Comparison of ENCODE assay signal across 8 cellular contexts in the genomic region with DNA sequence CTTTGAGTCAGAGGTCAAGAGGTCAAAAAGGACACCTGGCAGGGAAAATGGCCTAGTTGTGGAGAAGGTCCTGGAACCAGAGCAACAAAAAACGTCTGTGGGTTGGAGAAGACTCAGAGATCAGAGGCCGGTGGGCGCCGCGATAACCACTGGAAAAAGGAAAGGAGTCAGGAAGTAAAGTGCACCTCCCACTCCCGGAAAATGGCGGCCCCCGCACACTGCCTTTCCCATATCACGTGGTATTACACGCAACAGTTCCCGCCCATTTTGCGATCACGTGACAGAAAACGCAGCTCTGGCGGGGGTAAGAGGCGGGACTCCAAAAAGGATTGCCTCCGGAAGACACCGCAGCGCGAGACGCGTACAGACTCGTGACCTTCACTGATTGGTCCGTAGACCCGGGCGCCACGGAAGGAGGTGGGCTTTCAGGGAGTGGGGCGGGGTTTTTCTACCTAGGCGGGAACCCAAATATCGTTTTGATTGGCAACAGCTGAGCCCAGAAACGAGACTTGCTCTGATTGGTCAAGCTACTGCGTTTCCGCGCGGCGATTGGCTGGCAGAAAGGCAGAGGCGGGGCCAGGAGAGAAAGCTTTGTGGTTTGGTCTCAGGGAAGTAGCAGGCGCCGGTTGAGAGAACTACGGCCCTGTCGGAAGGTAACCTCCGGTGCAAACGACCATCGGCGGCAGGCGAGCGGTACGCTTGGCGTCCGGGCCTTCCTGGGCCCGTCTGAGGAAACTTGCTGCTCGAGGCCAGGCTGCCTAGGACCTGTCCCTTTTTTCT.
DNase-seq lines count a peak whose midpoint lies in the region; ATAC-seq and TF ChIP-seq lines count a peak whose summit lies in the region.

A gene with protein sequence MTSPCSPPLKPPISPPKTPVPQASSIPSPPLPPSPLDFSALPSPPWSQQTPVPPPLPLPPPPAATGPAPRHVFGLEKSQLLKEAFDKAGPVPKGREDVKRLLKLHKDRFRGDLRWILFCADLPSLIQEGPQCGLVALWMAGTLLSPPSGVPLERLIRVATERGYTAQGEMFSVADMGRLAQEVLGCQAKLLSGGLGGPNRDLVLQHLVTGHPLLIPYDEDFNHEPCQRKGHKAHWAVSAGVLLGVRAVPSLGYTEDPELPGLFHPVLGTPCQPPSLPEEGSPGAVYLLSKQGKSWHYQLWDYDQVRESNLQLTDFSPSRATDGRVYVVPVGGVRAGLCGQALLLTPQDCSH (minus strand): TSS at position 193 of the 780 bp plus-strand sequence. CDS start 674 bp downstream, outside the sequence.

- DNase-seq in AG09319 (ENCODE audit: extremely low read depth, low read depth) (peak; percentile 100), NCI-H446 treated with DMSO at 0.1 percent for 48 hours (lab: John Stamatoyannopoulos, UW) (peak; percentile 100), cerebellar nuclear complex (lab: John Stamatoyannopoulos, UW) (peak; percentile 99 to 100), islet precursor cell (peak; percentile 100)
- DNase-seq in stimulated activated CD4-positive, alpha-beta T cell treated with anti-CD3 and anti-CD28 coated beads, Interleukin-12 subunit alpha, Interleukin-12 subunit beta, amount 100 ng/mL, for 48 hours (ENCODE audit: low read depth in 2 of 3, low spot score in 1 of 3): peak; percentile 99 to 100 (median 99)

- TF ChIP-seq CTCF in AG09319 (IDR thresholded peaks at IDR 0.05; ENCODE audit: low read depth, low read length): no peak

- ATAC-seq in GM19035 (IDR thresholded peaks at IDR 0.05; ENCODE audit: unreplicated experiment) (peak; percentile 85), HG03354 (IDR thresholded peaks at IDR 0.05; ENCODE audit: poor library complexity, severe bottlenecking, unreplicated experiment) (peak; percentile 88)
- ATAC-seq in activated CD4-positive, CD25-positive, alpha-beta regulatory T cell treated with anti-CD3 and anti-CD28 coated beads, Interleukin-2, amount 50 U/mL, for 24 hours: peak; percentile 88 to 91

Comparison
In these comparisons a context has a peak if more than half of its experiments do, and no peak if none do; other contexts are left out.
1. Peak in every context shown above with its lines: DNase-seq and ATAC-seq.